In the genomic region with DNA sequence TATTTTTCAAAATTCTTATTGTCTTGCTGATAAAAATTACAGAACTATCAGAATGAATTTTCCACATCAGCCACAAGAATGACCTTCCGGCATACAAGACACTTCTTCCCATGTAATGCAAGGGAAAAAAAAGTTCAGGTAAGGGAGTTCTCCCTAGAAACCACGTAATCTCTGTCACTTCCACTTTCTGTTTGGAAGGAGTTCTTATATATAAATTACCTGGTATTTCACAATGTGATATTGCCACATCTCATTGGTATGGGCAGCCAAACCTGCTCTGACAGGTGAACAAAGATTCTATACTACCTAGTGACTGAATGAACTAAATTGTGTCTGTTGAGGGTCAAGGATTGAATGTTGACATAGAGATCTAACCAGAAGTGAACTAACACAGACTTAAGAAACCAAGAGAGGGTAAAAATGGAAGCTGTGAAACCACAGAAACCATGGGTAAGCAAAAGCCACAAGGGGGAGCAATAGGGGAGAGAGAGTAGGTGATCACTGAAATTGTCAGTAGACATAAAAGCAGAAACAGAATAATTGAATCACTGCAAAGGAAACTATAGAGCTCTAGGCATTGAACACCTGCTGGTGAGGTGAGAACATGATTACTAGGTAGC, we compare ENCODE assay signal across 8 cellular contexts.
DNase-seq lines count a peak whose midpoint lies in the region; ATAC-seq, FAIRE-seq and TF ChIP-seq lines count a peak whose summit lies in the region.

No MANE protein-coding gene starts in this region.

- no peak overlapping the region for H3K23ac ChIP-seq in neuronal stem cell (ENCODE audit: low read depth, low read length, poor library complexity)

- DNase-seq in COLO829 (ENCODE audit: low spot score) (peak; percentile 11), GM19239 (ENCODE audit: insufficient read length, low spot score) (peak; percentile 1), RWPE1 (ENCODE audit: low spot score) (peak; percentile 1), neuronal stem cell (ENCODE audit: low spot score) (peak; percentile 5), body of pancreas (no peak), SK-N-DZ (ENCODE audit: low spot score) (no peak)
- DNase-seq in activated CD4-positive, CD25-positive, alpha-beta regulatory T cell treated with anti-CD3 and anti-CD28 coated beads, Interleukin-2, amount 50 U/mL, for 72 hours: no peak

- H2AFZ ChIP-seq in neuronal stem cell (ENCODE audit: low read length): no peak overlapping the region

- no peak for TF ChIP-seq POLR2A in body of pancreas (IDR thresholded peaks at IDR 0.05)

- no peaks in the 10 kb centered on the region for H3K79me1 ChIP-seq in neuronal stem cell (ENCODE audit: low read depth, low read length)

- no peak overlapping the region for H3K4ac ChIP-seq in neuronal stem cell (ENCODE audit: low read length)

- H3K14ac ChIP-seq in neuronal stem cell (ENCODE audit: low read length): no peak overlapping the region

- H2BK15ac ChIP-seq in neuronal stem cell (ENCODE audit: low read length): no peak overlapping the region

- no peak overlapping the region for H2BK12ac ChIP-seq in neuronal stem cell (ENCODE audit: low read length)

- no peak overlapping the region for H3K27ac ChIP-seq in RWPE1
- no peak overlapping the region for H3K27ac ChIP-seq in neuronal stem cell (replicated peaks; ENCODE audit: low read length)
- no peak overlapping the region for H3K27ac ChIP-seq in body of pancreas

- POLR2A ChIA-PET in RWPE1 (lab: Yijun Ruan, JAX; ENCODE audit: low non-redundant PET): no interaction called here

- H3K18ac ChIP-seq in neuronal stem cell (ENCODE audit: low read length): no peak overlapping the region

- CTCF ChIA-PET in RWPE1 (lab: Yijun Ruan, JAX): interaction anchor here (0.5 to 0.6 kb wide), 2 partner anchors 168 to 408 kb away, joined by 3 to 8 read pairs; no protein-coding TSS in a partner anchor

- no peak for FAIRE-seq in GM19239 (lab: Jason Lieb, UNC)

- no peaks in the 10 kb centered on the region for H3K4me1 ChIP-seq in neuronal stem cell (ENCODE audit: control insufficient read depth in 2 of 2, insufficient read depth in 1 of 2, low read depth in 1 of 2, low read length in 2 of 2)
- no peaks in the 10 kb centered on the region for H3K4me1 ChIP-seq in body of pancreas

- no peak overlapping the region for H4K91ac ChIP-seq in neuronal stem cell (ENCODE audit: low read depth, low read length, poor library complexity)

- no peak overlapping the region for H3K9ac ChIP-seq in neuronal stem cell (ENCODE audit: low read depth, low read length, poor library complexity)

- H3K36me3 ChIP-seq in neuronal stem cell (replicated peaks in 1 of 2; ENCODE audit: control insufficient read depth in 2 of 2, insufficient read depth in 2 of 2, low read length in 2 of 2) (no peaks in the 10 kb centered on the region), body of pancreas (replicated peaks in 1 of 2; ENCODE audit: insufficient read depth in 1 of 2, low read depth in 2 of 2) (no peaks in the 10 kb centered on the region)

- no peak for TF ChIP-seq CTCF in RWPE1 (conservative IDR thresholded peaks at IDR 0.05; ENCODE audit: low read depth)
- peak in 2 of 7 experiments; percentile 15 to 17 for TF ChIP-seq CTCF in body of pancreas (IDR thresholded peaks at IDR 0.05)

- WGBS in neuronal stem cell (ENCODE audit: extremely low coverage in 2 of 2, insufficient read length in 2 of 2, insufficient replicate concordance in 1 of 2), 2 donors: no CpG with 5 or more reads among the region's 2 CpGs
- 38 to 43% methylated on average over 2 of the region's 2 CpGs for WGBS in body of pancreas, 2 donors

- H2BK120ac ChIP-seq in neuronal stem cell (ENCODE audit: low read depth, low read length): no peak overlapping the region

- ATAC-seq in HG03159 (IDR thresholded peaks at IDR 0.05; ENCODE audit: unreplicated experiment): peak; percentile 98
- no peak for ATAC-seq in body of pancreas

- H3K4me3 ChIP-seq in neuronal stem cell (ENCODE audit: low read length in 2 of 2): no peak overlapping the region
- H3K4me3 ChIP-seq in body of pancreas: no peak overlapping the region

- intact Hi-C loops in body of pancreas (cut with DNase I): no loop called here

- H3K27me3 ChIP-seq in neuronal stem cell (ENCODE audit: control insufficient read depth in 3 of 3, insufficient read depth in 3 of 3, low read depth in 1 of 3, low read length in 3 of 3): no peaks in the 10 kb centered on the region
- H3K27me3 ChIP-seq in body of pancreas: no peaks in the 10 kb centered on the region

- H3K4me2 ChIP-seq in neuronal stem cell (ENCODE audit: insufficient read depth, low read length, poor library complexity, severe bottlenecking): no peak overlapping the region

- H4K8ac ChIP-seq in neuronal stem cell (ENCODE audit: low read depth, low read length): no peak overlapping the region

- no peaks in the 10 kb centered on the region for H3K9me3 ChIP-seq in neuronal stem cell (replicated peaks in 1 of 2; ENCODE audit: control insufficient read depth in 2 of 2, insufficient read depth in 1 of 2, low read depth in 1 of 2, low read length in 2 of 2)
- no peaks in the 10 kb centered on the region for H3K9me3 ChIP-seq in body of pancreas

- no peak overlapping the region for H2AK5ac ChIP-seq in neuronal stem cell (ENCODE audit: low read depth, low read length)

- no peak overlapping the region for H2BK5ac ChIP-seq in neuronal stem cell (ENCODE audit: low read length)

Comparison
In these comparisons a context has a peak if more than half of its experiments do, and no peak if none do; other contexts are left out.
1. DNase-seq: peak in COLO829 (single experiment), GM19239 (single experiment), RWPE1 (single experiment) and neuronal stem cell (single experiment); none in activated CD4-positive, CD25-positive, alpha-beta regulatory T cell treated with anti-CD3 and anti-CD28 coated beads, Interleukin-2, amount 50 U/mL, for 72 hours (single experiment), body of pancreas (0 of 4) and SK-N-DZ (single experiment).